ENCODE assay signal across 1 cellular context in the genomic region with DNA sequence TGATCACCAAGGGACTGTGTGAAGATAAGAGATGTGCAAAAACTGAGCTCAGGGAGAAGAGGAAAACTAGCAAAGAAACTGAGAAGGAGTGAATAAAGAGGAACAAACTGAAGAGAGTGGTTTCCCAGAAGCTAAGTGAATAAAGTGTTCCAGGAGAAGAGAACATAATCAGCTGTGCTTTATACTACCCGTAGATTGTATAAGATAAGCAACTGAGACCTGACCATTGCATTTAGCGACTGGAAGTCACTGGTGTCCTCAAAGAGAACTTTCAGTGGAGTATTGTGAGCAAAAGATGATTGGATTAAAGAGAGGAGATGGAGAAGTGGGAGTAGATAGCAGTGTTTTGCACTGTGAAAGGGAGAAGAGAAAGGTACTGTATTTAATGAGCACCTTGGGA.
TF ChIP-seq lines count a peak whose summit lies in the region.

No MANE protein-coding gene starts in this region.

TF ChIP-seq in SK-N-SH treated with all-trans-retinoic acid at 6 μM for 48 hours, 23 proteins besides CTCF, POLR2A, EP300 and RAD21 (continued from another document):
- TF ChIP-seq ZFP3 (CRISPR knock-in tag; IDR thresholded peaks at IDR 0.05) (no peak), SNAI2 (CRISPR knock-in tag; IDR thresholded peaks at IDR 0.05) (no peak), ESRRG (CRISPR knock-in tag; IDR thresholded peaks at IDR 0.05) (no peak)
